11 cellular contexts compared by ENCODE assay signal in genomic region chr7:107332488-107333269, GRCh38.
A peak's percentile ranks its signal among the peaks of the same experiment; 100 is the strongest.
DNase-seq lines count a peak whose midpoint lies in the region; ATAC-seq lines count a peak whose summit lies in the region.
"Had no signal": no experiment of that assay in that cellular context is flagged by ENCODE, and none has a peak within 500 bp of the region (broad histone marks: within the 10 kb centered on the region; RNA-seq: fewer than 3 reads in every experiment).

No MANE protein-coding gene starts in this region.

- H3K4me3 Mint-ChIP-seq in activated naive CD4-positive, alpha-beta T cell treated with anti-CD3 and anti-CD28 coated beads for 36 hours, result no peak overlapping the region
- H3K4me3 Mint-ChIP-seq in T-cell, result peak overlapping the region in 2 of 3 donors; percentile 0 to 18

- H3K9me3 Mint-ChIP-seq in activated naive CD4-positive, alpha-beta T cell treated with anti-CD3 and anti-CD28 coated beads, Interleukin-2, amount 50 U/mL, for 72 hours, result no peaks in the 10 kb centered on the region
- H3K9me3 Mint-ChIP-seq in activated naive CD4-positive, alpha-beta T cell treated with anti-CD3 and anti-CD28 coated beads for 36 hours, result no peaks in the 10 kb centered on the region
- H3K9me3 Mint-ChIP-seq in T-cell, result peaks cover 0 to 5% (median 0%) of the 10 kb centered on the region in 3 donors

- no peak for ATAC-seq in activated naive CD4-positive, alpha-beta T cell treated with anti-CD3 and anti-CD28 coated beads, Interleukin-2, amount 50 U/mL, for 72 hours
- ATAC-seq in HG02885 (IDR thresholded peaks at IDR 0.05; ENCODE audit: poor library complexity, unreplicated experiment), result peak; percentile 70
- peak in 3 of 4 experiments; percentile 49 to 57 (median 50) for ATAC-seq in T-cell (replicated peaks in 1 of 4)
- ATAC-seq in HG03045 (IDR thresholded peaks at IDR 0.05; ENCODE audit: unreplicated experiment), result no peak

- intact Hi-C loops in activated naive CD4-positive, alpha-beta T cell treated with anti-CD3 and anti-CD28 coated beads for 36 hours (cut with micrococcal nuclease), result no loop called here

- CTCF ChIA-PET in activated naive CD4-positive, alpha-beta T cell treated with anti-CD3 and anti-CD28 coated beads for 36 hours (lab: Charles Lee), result interaction anchor here (0.6 kb wide), 2 partner anchors 29 to 152 kb away, joined by 3 to 5 read pairs; no protein-coding TSS in a partner anchor
- CTCF ChIA-PET in T-cell (lab: Charles Lee), result interaction anchor here in 1 of 2 donors (0.5 kb wide), 1 partner anchor 318 kb away, joined by 3 read pairs; no protein-coding TSS in a partner anchor

- H3K36me3 Mint-ChIP-seq in activated naive CD4-positive, alpha-beta T cell treated with anti-CD3 and anti-CD28 coated beads, Interleukin-2, amount 50 U/mL, for 72 hours, result peaks cover 0 to 10% of the 10 kb centered on the region in 2 donors
- H3K36me3 Mint-ChIP-seq in activated naive CD4-positive, alpha-beta T cell treated with anti-CD3 and anti-CD28 coated beads for 36 hours (ENCODE audit: low read depth), result peaks cover 12% of the 10 kb centered on the region
- peaks cover 30% of the 10 kb centered on the region for H3K36me3 Mint-ChIP-seq in T-cell

- H3K4me1 Mint-ChIP-seq in activated naive CD4-positive, alpha-beta T cell treated with anti-CD3 and anti-CD28 coated beads for 36 hours (ENCODE audit: low read depth), result peaks cover 16% of the 10 kb centered on the region
- H3K4me1 Mint-ChIP-seq in T-cell, result peaks cover 19 to 28% (median 27%) of the 10 kb centered on the region in 3 donors

- H3K27me3 Mint-ChIP-seq in activated naive CD4-positive, alpha-beta T cell treated with anti-CD3 and anti-CD28 coated beads for 36 hours (ENCODE audit: low read depth), result no peaks in the 10 kb centered on the region
- H3K27me3 Mint-ChIP-seq in T-cell, result no peaks in the 10 kb centered on the region

- no peak for DNase-seq in activated naive CD4-positive, alpha-beta T cell treated with anti-CD3 and anti-CD28 coated beads, Interleukin-2, amount 50 U/mL, for 72 hours (ENCODE audit: low spot score in 2 of 2)
- no peak for DNase-seq in activated naive CD4-positive, alpha-beta T cell treated with anti-CD3 and anti-CD28 coated beads for 36 hours
- no peak for DNase-seq in T-cell
- DNase-seq in GOT3 (lab: John Stamatoyannopoulos, UW), result no peak
- no peak for DNase-seq in NCI-H1694 treated with DMSO at 0.1 percent for 48 hours (lab: John Stamatoyannopoulos, UW)
- no peak for DNase-seq in stimulated activated CD4-positive, alpha-beta T cell treated with anti-CD3 and anti-CD28 coated beads, Interleukin-1b, Interleukin-23, amount 100 ng/mL, for 48 hours
- DNase-seq: activated gamma-delta T cell treated with Interleukin-2 at 50 U/mL for 16 hours; stimulated activated CD4-positive, alpha-beta T cell treated with anti-CD3 and anti-CD28 coated beads, Interleukin-4, amount 100 ng/mL, for 24 hours; SW 1271 had no signal

- POLR2A ChIA-PET in T-cell (lab: Charles Lee), result interaction anchor here (0.5 to 0.8 kb wide), 3 partner anchors 104 to 1107 kb away, joined by 3 to 14 read pairs (median 5); no protein-coding TSS in a partner anchor

- peak overlapping the region; percentile 39 to 52 for H3K27ac Mint-ChIP-seq in activated naive CD4-positive, alpha-beta T cell treated with anti-CD3 and anti-CD28 coated beads, Interleukin-2, amount 50 U/mL, for 72 hours
- H3K27ac Mint-ChIP-seq in activated naive CD4-positive, alpha-beta T cell treated with anti-CD3 and anti-CD28 coated beads for 36 hours, result no peak overlapping the region
- H3K27ac Mint-ChIP-seq in T-cell, result no peak overlapping the region

Comparison
In these comparisons a context has a peak if more than half of its experiments do, and no peak if none do; other contexts are left out.
1. H3K27ac Mint-ChIP-seq: peak in activated naive CD4-positive, alpha-beta T cell treated with anti-CD3 and anti-CD28 coated beads, Interleukin-2, amount 50 U/mL, for 72 hours (2 of 2); none in activated naive CD4-positive, alpha-beta T cell treated with anti-CD3 and anti-CD28 coated beads for 36 hours (single experiment) and T-cell (0 of 2).
2. ATAC-seq: peak in HG02885 (single experiment) and T-cell (3 of 4); none in activated naive CD4-positive, alpha-beta T cell treated with anti-CD3 and anti-CD28 coated beads, Interleukin-2, amount 50 U/mL, for 72 hours (0 of 2) and HG03045 (single experiment).